21 cellular contexts compared by ENCODE assay signal in the genomic region with DNA sequence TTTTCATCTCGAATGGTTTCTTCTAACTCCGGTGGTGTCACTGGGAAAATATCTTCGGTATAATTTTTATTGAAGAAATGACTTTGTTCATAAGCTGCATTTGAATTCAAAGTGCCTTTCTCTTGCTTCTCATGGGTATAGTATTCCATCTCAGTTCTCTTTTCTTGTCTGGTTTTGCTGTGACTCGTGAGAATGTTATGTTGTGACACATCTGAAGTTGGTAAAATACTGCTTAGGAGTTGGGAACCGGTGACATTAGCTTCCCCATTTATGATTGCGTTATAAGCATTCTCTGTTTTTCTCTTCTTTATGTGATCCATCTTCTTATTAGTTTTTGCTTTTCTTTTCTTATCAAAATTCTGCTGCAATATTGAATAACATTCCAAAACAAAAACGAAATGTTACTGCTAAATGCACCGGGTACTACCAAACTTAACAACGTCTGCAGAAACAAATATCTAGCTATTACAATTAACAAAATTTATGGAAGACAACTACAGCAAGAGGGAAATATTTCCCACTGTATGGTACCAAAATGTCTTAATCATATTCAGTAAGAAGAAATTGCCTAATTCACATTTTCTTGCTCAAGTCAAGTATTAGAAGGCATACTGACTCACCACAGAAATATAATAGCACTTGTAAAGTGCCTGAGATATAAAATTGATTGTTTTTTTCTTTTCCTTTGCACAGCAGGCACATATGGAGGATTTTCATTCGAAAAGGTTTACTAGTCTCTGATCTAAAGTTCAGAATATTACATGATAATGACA. TPM values are rescaled to one million over a fixed set of nuclear protein-coding genes. Genes with fewer than 3 reads are reported as not detected.
DNase-seq lines count a peak whose midpoint lies in the region; ATAC-seq, FAIRE-seq and TF ChIP-seq lines count a peak whose summit lies in the region.
"Had no signal": no experiment of that assay in that cellular context is flagged by ENCODE, and none has a peak within 500 bp of the region (broad histone marks: within the 10 kb centered on the region; RNA-seq: fewer than 3 reads in every experiment).

No MANE protein-coding gene starts in this region.

- TF ChIP-seq POLR2A in NB4 (IDR thresholded peaks at IDR 0.05; ENCODE audit: extremely low read depth, insufficient read length): no peak

- 0 out of 2 replicates have a peak, but pooled peaks cover 12% of the 10 kb centered on the region for H3F3A ChIP-seq in GM23248 (ENCODE audit: insufficient read depth)

- H3K4me2 ChIP-seq in GM23248 (ENCODE audit: unreplicated experiment) (no peak overlapping the region), mesendoderm (ENCODE audit: low read length) (no peak overlapping the region)

- H2BK15ac ChIP-seq in mesendoderm (replicated peaks; ENCODE audit: low read depth): no peak overlapping the region

- H3K27me3 ChIP-seq in GM23248 (replicated peaks; ENCODE audit: insufficient read depth): no peaks in the 10 kb centered on the region
- H3K27me3 ChIP-seq in bronchial epithelial cell (ENCODE audit: control insufficient read depth, insufficient read depth, low read length): no peaks in the 10 kb centered on the region
- H3K27me3 ChIP-seq in mesendoderm (ENCODE audit: insufficient read depth, low read length, poor library complexity): no peaks in the 10 kb centered on the region
- H3K27me3 ChIP-seq in CD8-positive, alpha-beta memory T cell (ENCODE audit: insufficient read depth, low read length, poor library complexity, severe bottlenecking): no peaks in the 10 kb centered on the region
- H3K27me3 ChIP-seq: esophagus squamous epithelium had no signal

- H3K18ac ChIP-seq in mesendoderm (ENCODE audit: low read length): no peak overlapping the region

- no peaks in the 10 kb centered on the region for H4K20me1 ChIP-seq in GM23248 (ENCODE audit: insufficient read depth)

- no peak overlapping the region for H2AFZ ChIP-seq in GM23248

- H3K9me2 ChIP-seq in GM23248 (ENCODE audit: insufficient read depth): no peaks in the 10 kb centered on the region

- no peak overlapping the region for H3K4me3 Mint-ChIP-seq in CD8-positive, alpha-beta memory T cell
- H3K4me3 Mint-ChIP-seq: activated CD4-positive, alpha-beta memory T cell treated with anti-CD3 and anti-CD28 coated beads for 36 hours; activated T-cell treated with anti-CD3 and anti-CD28 coated beads, Interleukin-2, amount 50 U/mL, for 24 hours; CD14-positive monocyte had no signal

- peak overlapping the region in 1 of 8 donors; percentile 10 for H3K27ac Mint-ChIP-seq in CD8-positive, alpha-beta memory T cell
- H3K27ac Mint-ChIP-seq: activated CD4-positive, alpha-beta memory T cell treated with anti-CD3 and anti-CD28 coated beads for 36 hours; activated naive CD4-positive, alpha-beta T cell treated with anti-CD3 and anti-CD28 coated beads, Interleukin-2, amount 50 U/mL, for 72 hours; activated T-cell treated with anti-CD3 and anti-CD28 coated beads, Interleukin-2, amount 50 U/mL, for 24 hours had no signal

- peaks cover 48% of the 10 kb centered on the region for H3K36me3 ChIP-seq in GM23248 (ENCODE audit: low read depth)
- H3K36me3 ChIP-seq in bronchial epithelial cell (ENCODE audit: control insufficient read depth, insufficient read depth, low read length): no peaks in the 10 kb centered on the region
- H3K36me3 ChIP-seq in mesendoderm (ENCODE audit: control insufficient read depth, insufficient read depth, low read length): no peaks in the 10 kb centered on the region
- H3K36me3 ChIP-seq in CD8-positive, alpha-beta memory T cell (ENCODE audit: insufficient read depth, low read length): peaks cover 4% of the 10 kb centered on the region

- H3K23ac ChIP-seq in mesendoderm (ENCODE audit: low read length): no peak overlapping the region

- H3K4ac ChIP-seq in mesendoderm (ENCODE audit: low read depth, low read length): no peak overlapping the region

- H3K27ac ChIP-seq in GM23248 (no peak overlapping the region), mesendoderm (ENCODE audit: low read depth, low read length) (no peak overlapping the region)
- no peak overlapping the region for H3K27ac ChIP-seq in CD8-positive, alpha-beta memory T cell (ENCODE audit: low read depth, low read length)
- H3K27ac ChIP-seq: esophagus squamous epithelium, VCaP had no signal

- H3K4me3 ChIP-seq in GM23248 (no peak overlapping the region), NB4 (ENCODE audit: low read depth, low read length) (no peak overlapping the region), bronchial epithelial cell (ENCODE audit: low read depth, low read length) (no peak overlapping the region), mesendoderm (ENCODE audit: low read length) (no peak overlapping the region)
- H3K4me3 ChIP-seq in CD8-positive, alpha-beta memory T cell (ENCODE audit: low read length): no peak overlapping the region
- H3K4me3 ChIP-seq: esophagus squamous epithelium had no signal

- H3K4me1 ChIP-seq in GM23248 (ENCODE audit: insufficient read depth): no peaks in the 10 kb centered on the region
- H3K4me1 ChIP-seq in mesendoderm (ENCODE audit: control insufficient read depth, low read depth, low read length): no peaks in the 10 kb centered on the region
- H3K4me1 ChIP-seq in CD8-positive, alpha-beta memory T cell (ENCODE audit: insufficient read depth, low read length): no peaks in the 10 kb centered on the region
- H3K4me1 ChIP-seq: esophagus squamous epithelium had no signal

- no peak for ATAC-seq in HG03045 (IDR thresholded peaks at IDR 0.05; ENCODE audit: unreplicated experiment)
- ATAC-seq in GM18909 (IDR thresholded peaks at IDR 0.05; ENCODE audit: poor library complexity, unreplicated experiment): no peak
- ATAC-seq: activated naive CD4-positive, alpha-beta T cell treated with anti-CD3 and anti-CD28 coated beads, Interleukin-2, amount 50 U/mL, for 72 hours; HepG2 had no signal

- H3K9me3 Mint-ChIP-seq in CD8-positive, alpha-beta memory T cell: peaks cover 0 to 2% (median 0%) of the 10 kb centered on the region in 5 donors

- H2BK5ac ChIP-seq in mesendoderm (ENCODE audit: low read length): no peak overlapping the region

- H2BK120ac ChIP-seq in mesendoderm (ENCODE audit: low read depth, low read length): no peak overlapping the region

- TF ChIP-seq CTCF in NB4 (IDR thresholded peaks at IDR 0.05; ENCODE audit: low read depth, low read length): no peak
- no peak for TF ChIP-seq CTCF in bronchial epithelial cell (IDR thresholded peaks at IDR 0.05; ENCODE audit: insufficient read depth, low read length, severe bottlenecking)

- no peaks in the 10 kb centered on the region for H3K79me1 ChIP-seq in mesendoderm (ENCODE audit: low read length)

- H3K4me1 Mint-ChIP-seq in CD8-positive, alpha-beta memory T cell: peaks cover 4 to 10% (median 9%) of the 10 kb centered on the region in 3 donors

- H3K79me2 ChIP-seq in GM23248 (ENCODE audit: insufficient read depth) (peaks cover 17% of the 10 kb centered on the region), mesendoderm (ENCODE audit: control insufficient read depth, insufficient read depth, low read length) (no peaks in the 10 kb centered on the region)

- no peak overlapping the region for H4K5ac ChIP-seq in mesendoderm (ENCODE audit: low read length)

- no peak overlapping the region for H2AK5ac ChIP-seq in mesendoderm (ENCODE audit: low read length)

- in situ Hi-C loops in GM23248 (cut with MboI): no loop called here

- H3K9ac ChIP-seq in GM23248: no peak overlapping the region
- no peak overlapping the region for H3K9ac ChIP-seq in mesendoderm (ENCODE audit: low read length)

- no peak for FAIRE-seq in bronchial epithelial cell (lab: Jason Lieb, UNC)
- FAIRE-seq: GM18507, HepG2 had no signal

- H3K56ac ChIP-seq in mesendoderm (ENCODE audit: low read length): no peak overlapping the region

- DNase-seq in GM23248: peak; percentile 44
- DNase-seq in NB4 (ENCODE audit: low read depth): peak; percentile 60
- DNase-seq in bronchial epithelial cell (ENCODE audit: low read depth): peak; percentile 53
- DNase-seq in mesendoderm: peak; percentile 5
- DNase-seq in NCI-H2107 (lab: John Stamatoyannopoulos, UW): no peak
- no peak for DNase-seq in CD8-positive, alpha-beta memory T cell
- DNase-seq: activated CD4-positive, alpha-beta memory T cell treated with anti-CD3 and anti-CD28 coated beads for 36 hours; activated T-cell treated with anti-CD3 and anti-CD28 coated beads, Interleukin-2, amount 50 U/mL, for 24 hours; esophagus squamous epithelium; hippocampal formation; NCI-H1048; NCI-H748 treated with DMSO at 0.1 percent for 48 hours; RPMI8226; stimulated activated CD4-positive, alpha-beta T cell treated with anti-CD3 and anti-CD28 coated beads, Interleukin-12 subunit alpha, Interleukin-12 subunit beta, amount 100 ng/mL, for 4 hours had no signal

- 87 to 89% methylated on average over 10 of the region's 10 CpGs for WGBS in GM23248 (ENCODE audit: low coverage in 1 of 2, low lambda C conversion rate in 2 of 2, missing lambda C conversion rate in 2 of 2), 2 experiments
- WGBS in mesendoderm (ENCODE audit: extremely low coverage, insufficient coverage, low lambda C conversion rate): 100% methylated on average over 2 of the region's 10 CpGs

- H3K9me3 ChIP-seq in GM23248 (ENCODE audit: low read depth): no peaks in the 10 kb centered on the region
- no peaks in the 10 kb centered on the region for H3K9me3 ChIP-seq in CD8-positive, alpha-beta memory T cell (ENCODE audit: low read length)

- peaks cover 36 to 65% (median 63%) of the 10 kb centered on the region in 3 donors for H3K36me3 Mint-ChIP-seq in CD8-positive, alpha-beta memory T cell

- no peak overlapping the region for H4K8ac ChIP-seq in mesendoderm (ENCODE audit: low read depth, low read length)

- CTCF ChIA-PET in CD8-positive, alpha-beta memory T cell (lab: Charles Lee): interaction anchor here (1.0 kb wide), 1 partner anchor 329 kb away, joined by 3 read pairs; no protein-coding TSS in a partner anchor

- POLR2A ChIA-PET in CD8-positive, alpha-beta memory T cell (lab: Charles Lee): no interaction called here

- H3K27me3 Mint-ChIP-seq in CD8-positive, alpha-beta memory T cell: no peaks in the 10 kb centered on the region
- H3K27me3 Mint-ChIP-seq: activated CD4-positive, alpha-beta memory T cell treated with anti-CD3 and anti-CD28 coated beads for 36 hours; activated T-cell treated with anti-CD3 and anti-CD28 coated beads, Interleukin-2, amount 50 U/mL, for 24 hours had no signal

RNA-seq across cellular contexts. Expression of a gene that starts 15.5 kb away (rescaled TPM):
- total RNA-seq in GM23248 (2014; rRNA removed; shearing (Covaris generic)): 17.3 and 19.2 TPM in 2 replicates
- polyA plus RNA-seq in GM23248 (2016; fragmentation: Nextera tagmentation; extraction: Ambion mirVana): 18.0 and 18.6 TPM in 2 replicates
- total RNA-seq in bronchial epithelial cell: 12.1 and 14.1 TPM in 2 replicates
- 11.7 TPM for polyA plus RNA-seq in mesendoderm (2013, experiment 1 of 2)
- polyA plus RNA-seq in mesendoderm (2013, experiment 2 of 2): 11.6 TPM
- total RNA-seq in CD8-positive, alpha-beta memory T cell: 10 to 100 TPM; 14.1 to 15.6 TPM
- polyA plus RNA-seq in CD8-positive, alpha-beta memory T cell: 30.2 TPM

Comparison
In these comparisons a context has a peak if more than half of its experiments do, and no peak if none do; other contexts are left out.
1. DNase-seq: peak in GM23248 (single experiment), NB4 (single experiment), bronchial epithelial cell (single experiment) and mesendoderm (single experiment); none in NCI-H2107 (single experiment) and CD8-positive, alpha-beta memory T cell (0 of 5).